ENCODE assay signal across 8 cellular contexts in the genomic region with DNA sequence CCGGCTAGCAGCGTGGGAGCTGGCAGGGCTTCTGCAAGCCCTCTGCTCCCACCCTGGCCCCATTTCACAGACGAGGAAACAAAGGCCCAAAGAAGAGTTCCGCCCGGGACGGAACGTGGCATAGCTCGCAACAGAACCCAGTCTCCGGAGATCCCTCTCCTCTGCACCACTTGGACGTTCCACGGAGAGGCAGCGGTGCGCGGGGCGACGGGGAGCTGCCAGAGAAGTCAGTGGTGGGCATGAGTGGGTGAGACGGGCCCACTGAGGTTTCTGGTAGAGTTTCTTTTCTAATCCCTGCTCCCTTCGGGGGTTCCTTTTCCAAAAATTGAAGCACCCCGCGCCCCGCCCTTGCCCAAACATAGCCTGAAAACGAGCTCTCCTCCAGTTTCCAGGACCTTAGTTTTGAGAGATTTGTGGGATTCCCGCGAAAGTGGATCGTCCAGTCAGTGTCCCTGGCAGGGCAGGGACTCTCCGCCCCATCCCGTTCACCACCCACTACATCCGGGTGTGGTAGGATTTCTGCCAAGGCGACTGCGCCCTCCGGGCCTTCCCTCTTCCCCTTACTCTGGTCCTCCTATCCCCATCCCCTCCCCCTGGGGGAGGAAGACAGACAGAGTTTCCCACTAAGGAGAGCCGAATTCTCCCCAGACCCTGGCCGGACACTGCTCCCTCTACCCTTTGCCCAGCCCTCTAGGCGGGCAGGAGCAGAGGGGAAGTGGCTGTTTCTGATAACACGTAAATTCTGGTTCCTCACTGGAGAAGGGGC. TPM values are rescaled to one million over a fixed set of nuclear protein-coding genes. Genes with fewer than 3 reads are reported as not detected.
DNase-seq lines count a peak whose midpoint lies in the region; ATAC-seq and TF ChIP-seq lines count a peak whose summit lies in the region.

No MANE protein-coding gene starts in this region.

- TF ChIP-seq CTCF in RWPE2 (IDR thresholded peaks at IDR 0.05; ENCODE audit: poor library complexity, severe bottlenecking) (peak; percentile 84), thyroid gland (IDR thresholded peaks at IDR 0.05) (no peak)

- no peaks in the 10 kb centered on the region for H3K9me3 ChIP-seq in RWPE2 (ENCODE audit: severe bottlenecking)
- H3K9me3 ChIP-seq in mesenchymal stem cell (ENCODE audit: control insufficient read depth, low read length), result no peaks in the 10 kb centered on the region
- H3K9me3 ChIP-seq in thyroid gland, result no peaks in the 10 kb centered on the region

- intact Hi-C loops in thyroid gland (cut with DNase I), result loop anchor here (5.0 kb wide), 2 partner anchors 62 to 247 kb away; no protein-coding TSS in a partner anchor

- H3K4me3 Mint-ChIP-seq in effector memory CD8-positive, alpha-beta T cell, result peak overlapping the region; percentile 77 to 92

- H3K4me3 ChIP-seq in RWPE2 (ENCODE audit: severe bottlenecking) (peak overlapping the region; percentile 100), mesenchymal stem cell (ENCODE audit: insufficient read depth in 1 of 2, low read depth in 1 of 2, low read length in 2 of 2) (peak overlapping the region; percentile 79 to 83), thyroid gland (replicated peaks in 1 of 3) (peak overlapping the region; percentile 56 to 87 (median 70))

- peaks cover 5 to 19% of the 10 kb centered on the region in 2 donors for H3K4me1 Mint-ChIP-seq in effector memory CD8-positive, alpha-beta T cell (ENCODE audit: low read depth in 2 of 2)

- no peak overlapping the region for H3K23ac ChIP-seq in mesenchymal stem cell (ENCODE audit: low read length in 2 of 2)

- peak overlapping the region; percentile 89 for H3K9ac ChIP-seq in mesenchymal stem cell (ENCODE audit: low read length)

- H3K79me1 ChIP-seq in mesenchymal stem cell (replicated peaks; ENCODE audit: low read length, poor library complexity, severe bottlenecking), result peaks cover 29% of the 10 kb centered on the region

- ATAC-seq in HG02759 (IDR thresholded peaks at IDR 0.05; ENCODE audit: unreplicated experiment) (peak; percentile 17), RWPE2 (ENCODE audit: low read depth) (peak; percentile 40)
- ATAC-seq in effector memory CD8-positive, alpha-beta T cell (replicated peaks), result peak; percentile 21

- H3K27ac Mint-ChIP-seq in effector memory CD8-positive, alpha-beta T cell, result peak overlapping the region in 1 of 2 donors; percentile 39

- peak overlapping the region; percentile 98 for H3K4me2 ChIP-seq in mesenchymal stem cell (ENCODE audit: low read length, poor library complexity, severe bottlenecking)

- peaks cover 3% of the 10 kb centered on the region for H3K36me3 Mint-ChIP-seq in effector memory CD8-positive, alpha-beta T cell (ENCODE audit: insufficient read depth)

- 9% methylated on average over 23 of the region's 35 CpGs for WGBS in mesenchymal stem cell
- WGBS in thyroid gland, 2 donors, result 5 to 6% methylated on average over 15 to 33 of the region's 35 CpGs

- H3K4ac ChIP-seq in mesenchymal stem cell (ENCODE audit: low read depth in 1 of 2, low read length in 2 of 2), result peak overlapping the region in 1 of 2 experiments; percentile 52

- no peak for TF ChIP-seq POLR2A in thyroid gland (IDR thresholded peaks at IDR 0.05)

- H3K27me3 Mint-ChIP-seq in effector memory CD8-positive, alpha-beta T cell, result peaks cover 31 to 41% of the 10 kb centered on the region in 2 donors

- no peak overlapping the region for H2BK12ac ChIP-seq in mesenchymal stem cell (ENCODE audit: low read length in 2 of 2)

- H3K27me3 ChIP-seq in RWPE2 (ENCODE audit: insufficient read depth, poor library complexity, severe bottlenecking) (no peaks in the 10 kb centered on the region), mesenchymal stem cell (ENCODE audit: control insufficient read depth in 1 of 2, insufficient read depth in 1 of 2, low read length in 2 of 2) (peaks cover 0 to 3% of the 10 kb centered on the region in 2 experiments), thyroid gland (no peaks in the 10 kb centered on the region)

- peak overlapping the region; percentile 89 for H4K8ac ChIP-seq in mesenchymal stem cell (ENCODE audit: low read length)

- peak overlapping the region; percentile 47 for H4K91ac ChIP-seq in mesenchymal stem cell (ENCODE audit: low read length)

- H3K36me3 ChIP-seq in RWPE2 (ENCODE audit: low read depth) (peaks cover 35% of the 10 kb centered on the region), mesenchymal stem cell (ENCODE audit: control insufficient read depth in 1 of 2, insufficient read depth in 2 of 2, low read depth in 1 of 2, low read length in 2 of 2) (peaks cover 0 to 3% of the 10 kb centered on the region in 2 experiments), thyroid gland (no peaks in the 10 kb centered on the region)

- H3K14ac ChIP-seq in mesenchymal stem cell (ENCODE audit: low read length in 2 of 2), result peak overlapping the region in 1 of 2 experiments; percentile 53

- H3K27ac ChIP-seq in RWPE2 (ENCODE audit: poor library complexity, severe bottlenecking) (peak overlapping the region; percentile 65), mesenchymal stem cell (ENCODE audit: low read length, poor library complexity, severe bottlenecking) (peak overlapping the region; percentile 15), thyroid gland (peak overlapping the region in 2 of 3 donors; percentile 11 to 89)

- H3K18ac ChIP-seq in mesenchymal stem cell (ENCODE audit: low read depth in 1 of 2, low read length in 2 of 2), result peak overlapping the region; percentile 53 to 89

- peak overlapping the region; percentile 60 for H2AFZ ChIP-seq in mesenchymal stem cell (ENCODE audit: low read depth, low read length)

- no peak overlapping the region for H2BK5ac ChIP-seq in mesenchymal stem cell (ENCODE audit: low read depth, low read length, poor library complexity, severe bottlenecking)

- H2BK15ac ChIP-seq in mesenchymal stem cell (ENCODE audit: low read depth, poor library complexity, severe bottlenecking), result peak overlapping the region; percentile 26

- H3K4me1 ChIP-seq in RWPE2 (ENCODE audit: insufficient read depth, poor library complexity, severe bottlenecking), result peaks cover 19% of the 10 kb centered on the region
- H3K4me1 ChIP-seq in mesenchymal stem cell (ENCODE audit: control insufficient read depth, insufficient read depth, low read depth, low read length), result peaks cover 20% of the 10 kb centered on the region
- peaks cover 19 to 27% of the 10 kb centered on the region in 2 donors for H3K4me1 ChIP-seq in thyroid gland

- no peaks in the 10 kb centered on the region for H3K9me3 Mint-ChIP-seq in effector memory CD8-positive, alpha-beta T cell

- no peak overlapping the region for H2AK5ac ChIP-seq in mesenchymal stem cell (ENCODE audit: low read length, severe bottlenecking)

- DNase-seq in SKM-1 treated with dmso at 0.1 percent for 144 hours (lab: John Stamatoyannopoulos, UW; ENCODE audit: unreplicated experiment) (peak; percentile 18), SKM-1 (lab: John Stamatoyannopoulos, UW; ENCODE audit: unreplicated experiment) (no peak), RWPE2 (ENCODE audit: low spot score) (no peak), mesenchymal stem cell (peak; percentile 65), thyroid gland (peak; percentile 54 to 55)
- DNase-seq in effector memory CD8-positive, alpha-beta T cell, result peak in 1 of 3 experiments; percentile 15
- DNase-seq in central memory CD4-positive, alpha-beta T cell, result no peak

- no peak overlapping the region for H2BK120ac ChIP-seq in mesenchymal stem cell (ENCODE audit: low read depth, low read length)

RNA-seq across cellular contexts. Expression of gene NECTIN1, which starts 0.8 kb away (rescaled TPM):
- polyA plus RNA-seq in mesenchymal stem cell (2013, experiment 1 of 2), result 9.7 TPM
- 10.0 TPM for polyA plus RNA-seq in mesenchymal stem cell (2013, experiment 2 of 2)
- 1 to 10 TPM in 3 of 4 donors, under 1 TPM in 1; 0.94 to 5.3 (median 2.3) TPM for total RNA-seq in thyroid gland

Comparison
In these comparisons a context has a peak if more than half of its experiments do, and no peak if none do; other contexts are left out.
1. DNase-seq: peak in SKM-1 treated with dmso at 0.1 percent for 144 hours (single experiment), mesenchymal stem cell (single experiment) and thyroid gland (2 of 2); none in SKM-1 (single experiment), RWPE2 (single experiment) and central memory CD4-positive, alpha-beta T cell (single experiment).
2. H3K27ac ChIP-seq: peak in every context shown above with its lines; median percentile 65 in RWPE2; 50 in thyroid gland; 15 in mesenchymal stem cell.
3. Peak in every context shown above with its lines, with median percentiles within 50 percentile points of each other: ATAC-seq and H3K4me3 ChIP-seq.